Comparison of ENCODE assay signal across 1 cellular context in genomic region chr12:45912774-45913173, GRCh38.
TF ChIP-seq lines count a peak whose summit lies in the region.

No MANE protein-coding gene starts in this region.

TF ChIP-seq in SK-N-SH treated with all-trans-retinoic acid at 6 μM for 48 hours, 23 proteins besides CTCF, POLR2A, EP300 and RAD21 (continued from another document):
- TF ChIP-seq TSHZ2 (CRISPR knock-in tag; IDR thresholded peaks at IDR 0.05) (no peak), ZFP30 (CRISPR knock-in tag; IDR thresholded peaks at IDR 0.05) (no peak), TOX (CRISPR knock-in tag; IDR thresholded peaks at IDR 0.05; ENCODE audit: borderline replicate concordance) (no peak), OSR1 (CRISPR knock-in tag; IDR thresholded peaks at IDR 0.05) (no peak), PATZ1 (CRISPR knock-in tag; IDR thresholded peaks at IDR 0.05; ENCODE audit: borderline replicate concordance) (no peak), ZC3H10 (CRISPR knock-in tag; IDR thresholded peaks at IDR 0.05) (no peak), CSRNP3 (CRISPR knock-in tag; IDR thresholded peaks at IDR 0.05) (no peak), ARNTL (CRISPR knock-in tag; IDR thresholded peaks at IDR 0.05; ENCODE audit: borderline replicate concordance, low read depth) (no peak)
